8 cellular contexts compared by ENCODE assay signal in the genomic region with DNA sequence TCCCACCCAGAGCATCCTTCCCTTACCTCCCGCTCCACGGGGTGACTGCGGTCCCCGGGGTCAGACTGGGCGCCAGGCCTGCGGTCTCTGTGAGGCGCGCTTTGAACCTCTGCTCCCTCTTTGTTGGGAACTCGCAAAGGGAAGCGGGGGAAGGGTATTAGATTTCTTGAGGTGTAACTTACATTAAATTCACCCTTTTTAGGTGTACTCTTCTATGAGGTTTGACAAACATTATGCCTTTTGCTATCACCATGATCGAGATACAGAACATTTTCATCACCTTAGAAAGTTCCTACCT. TPM values are rescaled to one million over a fixed set of nuclear protein-coding genes. Genes with fewer than 3 reads are reported as not detected.
A peak's percentile ranks its signal among the peaks of the same experiment; 100 is the strongest.
DNase-seq lines count a peak whose midpoint lies in the region; ATAC-seq, FAIRE-seq and TF ChIP-seq lines count a peak whose summit lies in the region.

No MANE protein-coding gene starts in this region.

- TF ChIP-seq CTCF in GM12864 (IDR thresholded peaks at IDR 0.05; ENCODE audit: low read depth, low read length, missing control alignments) (no peak), esophagus squamous epithelium (IDR thresholded peaks at IDR 0.05) (no peak)

- peak overlapping the region; percentile 73 for H3K9ac ChIP-seq in rectal smooth muscle tissue (ENCODE audit: low read length)

- intact Hi-C loops in esophagus squamous epithelium (cut with DNase I): loop anchor here (10.0 kb wide), 1 partner anchor 89 kb away; a partner anchor contains a TSS

- H3K36me3 ChIP-seq in esophagus squamous epithelium (peaks cover 0 to 9% (median 0%) of the 10 kb centered on the region in 3 donors), rectal smooth muscle tissue (ENCODE audit: control insufficient read depth, insufficient read depth, low read length) (no peaks in the 10 kb centered on the region)

- ATAC-seq in GM18867 (IDR thresholded peaks at IDR 0.05; ENCODE audit: unreplicated experiment): no peak

- H3K4me3 ChIP-seq in GM12864 (ENCODE audit: low read depth, low read length): peak overlapping the region; percentile 99
- H3K4me3 ChIP-seq in esophagus squamous epithelium: peak overlapping the region; percentile 73 to 89 (median 79)
- peak overlapping the region; percentile 83 for H3K4me3 ChIP-seq in rectal smooth muscle tissue (ENCODE audit: low read length)

- no peak for DNase-seq in GM12864 (ENCODE audit: low read depth)
- peak; percentile 48 for DNase-seq in RKO (ENCODE audit: low spot score)
- DNase-seq in esophagus squamous epithelium (lab: John Stamatoyannopoulos, UW): no peak
- no peak for DNase-seq in DMS 273 treated with DMSO at 0.1 percent for 48 hours (lab: John Stamatoyannopoulos, UW)
- no peak for DNase-seq in frontal cortex (ENCODE audit: low spot score in 2 of 2)
- no peak for DNase-seq in SIG-M5 treated with dmso at 0.1 percent for 504 hours (lab: John Stamatoyannopoulos, UW; ENCODE audit: unreplicated experiment)

- no peak for TF ChIP-seq POLR2A in esophagus squamous epithelium (IDR thresholded peaks at IDR 0.05)

- 0% methylated on average over 3 to 8 of the region's 11 CpGs for WGBS in esophagus squamous epithelium, 2 donors

- H3K9me3 ChIP-seq in esophagus squamous epithelium: no peaks in the 10 kb centered on the region

- H3K27me3 ChIP-seq in esophagus squamous epithelium (no peaks in the 10 kb centered on the region), rectal smooth muscle tissue (ENCODE audit: control insufficient read depth, insufficient read depth, low read length) (no peaks in the 10 kb centered on the region)

- H3K4me1 ChIP-seq in esophagus squamous epithelium: peaks cover 0 to 58% (median 20%) of the 10 kb centered on the region in 3 donors
- peaks cover 7% of the 10 kb centered on the region for H3K4me1 ChIP-seq in rectal smooth muscle tissue (ENCODE audit: control insufficient read depth, insufficient read depth, low read length)

- H3K27ac ChIP-seq in esophagus squamous epithelium (peak overlapping the region; percentile 85 to 93 (median 91)), rectal smooth muscle tissue (ENCODE audit: low read depth, low read length) (peak overlapping the region; percentile 92)

- no peak for FAIRE-seq in frontal cortex (lab: Jason Lieb, UNC)

RNA-seq across cellular contexts. Expression of a gene that starts 0.6 kb away (rescaled TPM):
- total RNA-seq in esophagus squamous epithelium (10 to 100 TPM in 3 of 4 donors, 1 to 10 TPM in 1; 8.5 to 22.1 (median 15.9) TPM), frontal cortex (140 TPM)
